In genomic region chr3:193593666-193594025, GRCh38 we compare ENCODE assay signal across 1 cellular context.
TF ChIP-seq lines count a peak whose summit lies in the region.

No MANE protein-coding gene starts in this region.

TF ChIP-seq in HepG2, 621 proteins besides CTCF, POLR2A, EP300 and RAD21 (continues in another document):
- TF ChIP-seq ZBTB46 (CRISPR knock-in tag; IDR thresholded peaks at IDR 0.05; ENCODE audit: borderline replicate concordance), result no peak
- TF ChIP-seq REST (IDR thresholded peaks at IDR 0.05; ENCODE audit: borderline replicate concordance in 1 of 2, low read depth in 1 of 2, low read length in 2 of 2), result no peak
- no peak for TF ChIP-seq ZNF607 (CRISPR knock-in tag; IDR thresholded peaks at IDR 0.05; ENCODE audit: borderline replicate concordance)
- no peak for TF ChIP-seq ZNF614 (CRISPR knock-in tag; IDR thresholded peaks at IDR 0.05; ENCODE audit: borderline replicate concordance)
- no peak for TF ChIP-seq CREM (IDR thresholded peaks at IDR 0.05)
- no peak for TF ChIP-seq CREM (CRISPR knock-in tag; IDR thresholded peaks at IDR 0.05)
- TF ChIP-seq TAF1 (CRISPR knock-in tag; IDR thresholded peaks at IDR 0.05), result no peak
- TF ChIP-seq ZNF512 (CRISPR knock-in tag; IDR thresholded peaks at IDR 0.05), result no peak
- no peak for TF ChIP-seq ZNF782 (CRISPR knock-in tag; IDR thresholded peaks at IDR 0.05; ENCODE audit: borderline replicate concordance)
- no peak for TF ChIP-seq ZNF75D (CRISPR knock-in tag; IDR thresholded peaks at IDR 0.05; ENCODE audit: borderline replicate concordance)
- no peak for TF ChIP-seq TCF7L2 (IDR thresholded peaks at IDR 0.05; ENCODE audit: low read depth, low read length)
- TF ChIP-seq, protein P1, sequence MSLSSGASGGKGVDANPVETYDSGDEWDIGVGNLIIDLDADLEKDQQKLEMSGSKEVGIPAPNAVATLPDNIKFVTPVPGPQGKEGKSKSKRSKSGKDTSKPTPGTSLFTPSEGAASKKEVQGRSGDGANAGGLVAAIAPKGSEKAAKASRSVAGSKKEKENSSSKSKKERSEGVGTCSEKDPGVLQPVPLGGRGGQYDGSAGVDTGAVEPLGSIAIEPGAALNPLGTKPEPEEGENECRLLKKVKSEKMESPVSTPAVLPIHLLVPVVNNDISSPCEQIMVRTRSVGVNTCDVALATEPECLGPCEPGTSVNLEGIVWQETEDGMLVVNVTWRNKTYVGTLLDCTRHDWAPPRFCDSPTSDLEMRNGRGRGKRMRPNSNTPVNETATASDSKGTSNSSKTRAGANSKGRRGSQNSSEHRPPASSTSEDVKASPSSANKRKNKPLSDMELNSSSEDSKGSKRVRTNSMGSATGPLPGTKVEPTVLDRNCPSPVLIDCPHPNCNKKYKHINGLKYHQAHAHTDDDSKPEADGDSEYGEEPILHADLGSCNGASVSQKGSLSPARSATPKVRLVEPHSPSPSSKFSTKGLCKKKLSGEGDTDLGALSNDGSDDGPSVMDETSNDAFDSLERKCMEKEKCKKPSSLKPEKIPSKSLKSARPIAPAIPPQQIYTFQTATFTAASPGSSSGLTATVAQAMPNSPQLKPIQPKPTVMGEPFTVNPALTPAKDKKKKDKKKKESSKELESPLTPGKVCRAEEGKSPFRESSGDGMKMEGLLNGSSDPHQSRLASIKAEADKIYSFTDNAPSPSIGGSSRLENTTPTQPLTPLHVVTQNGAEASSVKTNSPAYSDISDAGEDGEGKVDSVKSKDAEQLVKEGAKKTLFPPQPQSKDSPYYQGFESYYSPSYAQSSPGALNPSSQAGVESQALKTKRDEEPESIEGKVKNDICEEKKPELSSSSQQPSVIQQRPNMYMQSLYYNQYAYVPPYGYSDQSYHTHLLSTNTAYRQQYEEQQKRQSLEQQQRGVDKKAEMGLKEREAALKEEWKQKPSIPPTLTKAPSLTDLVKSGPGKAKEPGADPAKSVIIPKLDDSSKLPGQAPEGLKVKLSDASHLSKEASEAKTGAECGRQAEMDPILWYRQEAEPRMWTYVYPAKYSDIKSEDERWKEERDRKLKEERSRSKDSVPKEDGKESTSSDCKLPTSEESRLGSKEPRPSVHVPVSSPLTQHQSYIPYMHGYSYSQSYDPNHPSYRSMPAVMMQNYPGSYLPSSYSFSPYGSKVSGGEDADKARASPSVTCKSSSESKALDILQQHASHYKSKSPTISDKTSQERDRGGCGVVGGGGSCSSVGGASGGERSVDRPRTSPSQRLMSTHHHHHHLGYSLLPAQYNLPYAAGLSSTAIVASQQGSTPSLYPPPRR (CRISPR knock-in tag; IDR thresholded peaks at IDR 0.05; ENCODE audit: borderline replicate concordance), result no peak
- no peak for TF ChIP-seq ZNF891 (CRISPR knock-in tag; IDR thresholded peaks at IDR 0.05)
- no peak; the same call in 1 of the 2 replicates for TF ChIP-seq ZBTB8A (CRISPR knock-in tag; IDR thresholded peaks at IDR 0.05; ENCODE audit: borderline replicate concordance, low read depth)
- no peak for TF ChIP-seq ZNF563 (CRISPR knock-in tag; IDR thresholded peaks at IDR 0.05)
- TF ChIP-seq NFE2L1 (CRISPR knock-in tag; IDR thresholded peaks at IDR 0.05; ENCODE audit: borderline replicate concordance), result no peak
- no peak for TF ChIP-seq ZNF660 (CRISPR knock-in tag; IDR thresholded peaks at IDR 0.05; ENCODE audit: borderline replicate concordance, low read depth)
- TF ChIP-seq ZNF333 (CRISPR knock-in tag; IDR thresholded peaks at IDR 0.05; ENCODE audit: borderline replicate concordance), result no peak
- TF ChIP-seq, protein P2, sequence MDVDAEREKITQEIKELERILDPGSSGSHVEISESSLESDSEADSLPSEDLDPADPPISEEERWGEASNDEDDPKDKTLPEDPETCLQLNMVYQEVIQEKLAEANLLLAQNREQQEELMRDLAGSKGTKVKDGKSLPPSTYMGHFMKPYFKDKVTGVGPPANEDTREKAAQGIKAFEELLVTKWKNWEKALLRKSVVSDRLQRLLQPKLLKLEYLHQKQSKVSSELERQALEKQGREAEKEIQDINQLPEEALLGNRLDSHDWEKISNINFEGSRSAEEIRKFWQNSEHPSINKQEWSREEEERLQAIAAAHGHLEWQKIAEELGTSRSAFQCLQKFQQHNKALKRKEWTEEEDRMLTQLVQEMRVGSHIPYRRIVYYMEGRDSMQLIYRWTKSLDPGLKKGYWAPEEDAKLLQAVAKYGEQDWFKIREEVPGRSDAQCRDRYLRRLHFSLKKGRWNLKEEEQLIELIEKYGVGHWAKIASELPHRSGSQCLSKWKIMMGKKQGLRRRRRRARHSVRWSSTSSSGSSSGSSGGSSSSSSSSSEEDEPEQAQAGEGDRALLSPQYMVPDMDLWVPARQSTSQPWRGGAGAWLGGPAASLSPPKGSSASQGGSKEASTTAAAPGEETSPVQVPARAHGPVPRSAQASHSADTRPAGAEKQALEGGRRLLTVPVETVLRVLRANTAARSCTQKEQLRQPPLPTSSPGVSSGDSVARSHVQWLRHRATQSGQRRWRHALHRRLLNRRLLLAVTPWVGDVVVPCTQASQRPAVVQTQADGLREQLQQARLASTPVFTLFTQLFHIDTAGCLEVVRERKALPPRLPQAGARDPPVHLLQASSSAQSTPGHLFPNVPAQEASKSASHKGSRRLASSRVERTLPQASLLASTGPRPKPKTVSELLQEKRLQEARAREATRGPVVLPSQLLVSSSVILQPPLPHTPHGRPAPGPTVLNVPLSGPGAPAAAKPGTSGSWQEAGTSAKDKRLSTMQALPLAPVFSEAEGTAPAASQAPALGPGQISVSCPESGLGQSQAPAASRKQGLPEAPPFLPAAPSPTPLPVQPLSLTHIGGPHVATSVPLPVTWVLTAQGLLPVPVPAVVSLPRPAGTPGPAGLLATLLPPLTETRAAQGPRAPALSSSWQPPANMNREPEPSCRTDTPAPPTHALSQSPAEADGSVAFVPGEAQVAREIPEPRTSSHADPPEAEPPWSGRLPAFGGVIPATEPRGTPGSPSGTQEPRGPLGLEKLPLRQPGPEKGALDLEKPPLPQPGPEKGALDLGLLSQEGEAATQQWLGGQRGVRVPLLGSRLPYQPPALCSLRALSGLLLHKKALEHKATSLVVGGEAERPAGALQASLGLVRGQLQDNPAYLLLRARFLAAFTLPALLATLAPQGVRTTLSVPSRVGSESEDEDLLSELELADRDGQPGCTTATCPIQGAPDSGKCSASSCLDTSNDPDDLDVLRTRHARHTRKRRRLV (CRISPR knock-in tag; IDR thresholded peaks at IDR 0.05), result no peak
- no peak for TF ChIP-seq AHR (CRISPR knock-in tag; IDR thresholded peaks at IDR 0.05)
- TF ChIP-seq FOXA1 (IDR thresholded peaks at IDR 0.05), result no peak
- TF ChIP-seq FOXA1 (CRISPR knock-in tag; IDR thresholded peaks at IDR 0.05), result peak; percentile 47; the same call in 1 of the 2 replicates
- no peak for TF ChIP-seq ZFP1 (CRISPR knock-in tag; IDR thresholded peaks at IDR 0.05)
- no peak for TF ChIP-seq ZFAT (CRISPR knock-in tag; conservative IDR thresholded peaks at IDR 0.05)
- TF ChIP-seq FOXP1 (IDR thresholded peaks at IDR 0.05), result no peak
- TF ChIP-seq FOXP1 (CRISPR knock-in tag; IDR thresholded peaks at IDR 0.05), result no peak
- no peak for TF ChIP-seq RBM22 (optimal IDR thresholded peaks at IDR 0.05; ENCODE audit: low read length)
- no peak for TF ChIP-seq ZNF234 (CRISPR knock-in tag; conservative IDR thresholded peaks at IDR 0.05)
- TF ChIP-seq ZNF564 (CRISPR knock-in tag; IDR thresholded peaks at IDR 0.05), result 0 out of 2 replicates have a peak, but pooled peaks have one; percentile 20
- TF ChIP-seq, protein P3, sequence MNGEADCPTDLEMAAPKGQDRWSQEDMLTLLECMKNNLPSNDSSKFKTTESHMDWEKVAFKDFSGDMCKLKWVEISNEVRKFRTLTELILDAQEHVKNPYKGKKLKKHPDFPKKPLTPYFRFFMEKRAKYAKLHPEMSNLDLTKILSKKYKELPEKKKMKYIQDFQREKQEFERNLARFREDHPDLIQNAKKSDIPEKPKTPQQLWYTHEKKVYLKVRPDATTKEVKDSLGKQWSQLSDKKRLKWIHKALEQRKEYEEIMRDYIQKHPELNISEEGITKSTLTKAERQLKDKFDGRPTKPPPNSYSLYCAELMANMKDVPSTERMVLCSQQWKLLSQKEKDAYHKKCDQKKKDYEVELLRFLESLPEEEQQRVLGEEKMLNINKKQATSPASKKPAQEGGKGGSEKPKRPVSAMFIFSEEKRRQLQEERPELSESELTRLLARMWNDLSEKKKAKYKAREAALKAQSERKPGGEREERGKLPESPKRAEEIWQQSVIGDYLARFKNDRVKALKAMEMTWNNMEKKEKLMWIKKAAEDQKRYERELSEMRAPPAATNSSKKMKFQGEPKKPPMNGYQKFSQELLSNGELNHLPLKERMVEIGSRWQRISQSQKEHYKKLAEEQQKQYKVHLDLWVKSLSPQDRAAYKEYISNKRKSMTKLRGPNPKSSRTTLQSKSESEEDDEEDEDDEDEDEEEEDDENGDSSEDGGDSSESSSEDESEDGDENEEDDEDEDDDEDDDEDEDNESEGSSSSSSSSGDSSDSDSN (CRISPR knock-in tag; IDR thresholded peaks at IDR 0.05), result no peak
- no peak for TF ChIP-seq ZFY (CRISPR knock-in tag; IDR thresholded peaks at IDR 0.05)
- TF ChIP-seq KLF9 (CRISPR knock-in tag; IDR thresholded peaks at IDR 0.05; ENCODE audit: low read depth), result no peak
- no peak for TF ChIP-seq ZNF788 (CRISPR knock-in tag; IDR thresholded peaks at IDR 0.05; ENCODE audit: borderline replicate concordance)
- 0 out of 2 replicates have a peak, but pooled peaks have one; percentile 2 for TF ChIP-seq CCDC6 (CRISPR knock-in tag; IDR thresholded peaks at IDR 0.05)
- TF ChIP-seq RBAK (CRISPR knock-in tag; IDR thresholded peaks at IDR 0.05), result no peak
- no peak for TF ChIP-seq HINFP (CRISPR knock-in tag; IDR thresholded peaks at IDR 0.05; ENCODE audit: low read depth)
- no peak for TF ChIP-seq ZBTB34 (CRISPR knock-in tag; IDR thresholded peaks at IDR 0.05)
- no peak for TF ChIP-seq GFI1 (CRISPR knock-in tag; IDR thresholded peaks at IDR 0.05; ENCODE audit: borderline replicate concordance)
